In the genomic region with DNA sequence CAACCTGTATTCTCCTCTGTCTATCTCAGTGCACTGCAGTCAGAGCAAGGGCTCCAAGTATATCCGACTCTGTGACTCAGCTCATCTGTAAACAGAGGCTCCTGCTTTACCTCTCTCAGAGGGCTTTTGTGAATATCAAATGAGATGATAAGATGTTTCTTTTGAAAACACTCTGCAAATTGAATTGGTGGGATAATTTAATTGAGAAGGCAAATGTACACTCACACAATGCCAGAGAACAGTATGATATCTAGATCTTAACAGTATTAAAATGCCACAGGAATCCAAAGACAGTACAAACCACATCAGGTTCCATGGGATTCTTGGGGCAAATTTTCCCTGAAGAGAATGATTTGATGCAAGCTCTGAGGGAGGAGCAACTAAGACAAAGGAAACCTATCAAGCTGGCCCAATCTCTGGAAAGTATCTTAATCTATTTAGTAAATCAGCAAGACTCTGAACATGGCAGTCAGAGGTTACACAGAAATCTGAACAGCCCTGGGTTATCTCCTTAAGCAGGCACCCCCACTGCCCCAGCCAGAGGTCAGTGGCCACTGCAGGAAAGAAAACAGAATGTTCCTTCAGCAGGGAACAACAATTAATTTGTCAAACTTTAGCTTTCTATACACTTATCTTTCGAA, we compare ENCODE assay signal across 2 cellular contexts.
TF ChIP-seq lines count a peak whose summit lies in the region.

No MANE protein-coding gene starts in this region.

TF ChIP-seq in HEK293, 187 proteins besides CTCF, POLR2A, EP300 and RAD21 (continued from another document):
- TF ChIP-seq, protein P1, sequence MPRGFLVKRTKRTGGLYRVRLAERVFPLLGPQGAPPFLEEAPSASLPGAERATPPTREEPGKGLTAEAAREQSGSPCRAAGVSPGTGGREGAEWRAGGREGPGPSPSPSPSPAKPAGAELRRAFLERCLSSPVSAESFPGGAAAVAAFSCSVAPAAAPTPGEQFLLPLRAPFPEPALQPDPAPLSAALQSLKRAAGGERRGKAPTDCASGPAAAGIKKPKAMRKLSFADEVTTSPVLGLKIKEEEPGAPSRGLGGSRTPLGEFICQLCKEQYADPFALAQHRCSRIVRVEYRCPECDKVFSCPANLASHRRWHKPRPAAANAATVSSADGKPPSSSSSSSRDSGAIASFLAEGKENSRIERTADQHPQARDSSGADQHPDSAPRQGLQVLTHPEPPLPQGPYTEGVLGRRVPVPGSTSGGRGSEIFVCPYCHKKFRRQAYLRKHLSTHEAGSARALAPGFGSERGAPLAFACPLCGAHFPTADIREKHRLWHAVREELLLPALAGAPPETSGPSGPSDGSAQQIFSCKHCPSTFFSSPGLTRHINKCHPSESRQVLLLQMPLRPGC (tag by site-specific recombination; IDR thresholded peaks at IDR 0.05) = no peak
- TF ChIP-seq ZNF843 (tag by site-specific recombination; IDR thresholded peaks at IDR 0.05) = peak; percentile 22; the same call in 1 of the 2 replicates

TF ChIP-seq in SK-N-SH treated with all-trans-retinoic acid at 6 μM for 48 hours, 23 proteins besides CTCF, POLR2A, EP300 and RAD21 (continued from another document):
- TF ChIP-seq, protein P2, sequence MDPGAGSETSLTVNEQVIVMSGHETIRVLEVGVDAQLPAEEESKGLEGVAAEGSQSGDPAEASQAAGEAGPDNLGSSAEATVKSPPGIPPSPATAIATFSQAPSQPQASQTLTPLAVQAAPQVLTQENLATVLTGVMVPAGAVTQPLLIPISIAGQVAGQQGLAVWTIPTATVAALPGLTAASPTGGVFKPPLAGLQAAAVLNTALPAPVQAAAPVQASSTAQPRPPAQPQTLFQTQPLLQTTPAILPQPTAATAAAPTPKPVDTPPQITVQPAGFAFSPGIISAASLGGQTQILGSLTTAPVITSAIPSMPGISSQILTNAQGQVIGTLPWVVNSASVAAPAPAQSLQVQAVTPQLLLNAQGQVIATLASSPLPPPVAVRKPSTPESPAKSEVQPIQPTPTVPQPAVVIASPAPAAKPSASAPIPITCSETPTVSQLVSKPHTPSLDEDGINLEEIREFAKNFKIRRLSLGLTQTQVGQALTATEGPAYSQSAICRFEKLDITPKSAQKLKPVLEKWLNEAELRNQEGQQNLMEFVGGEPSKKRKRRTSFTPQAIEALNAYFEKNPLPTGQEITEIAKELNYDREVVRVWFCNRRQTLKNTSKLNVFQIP (CRISPR knock-in tag; IDR thresholded peaks at IDR 0.05; ENCODE audit: borderline replicate concordance, low read depth) = peak; percentile 90; the same call in 1 of the 2 replicates
- TF ChIP-seq ZFP3 (CRISPR knock-in tag; IDR thresholded peaks at IDR 0.05) (peak; percentile 99), ZFP30 (CRISPR knock-in tag; IDR thresholded peaks at IDR 0.05) (0 out of 2 replicates have a peak, but pooled peaks have one; percentile 34), TOX (CRISPR knock-in tag; IDR thresholded peaks at IDR 0.05; ENCODE audit: borderline replicate concordance) (no peak), PPARA (CRISPR knock-in tag; IDR thresholded peaks at IDR 0.05; ENCODE audit: borderline replicate concordance) (no peak), BACH2 (CRISPR knock-in tag; IDR thresholded peaks at IDR 0.05; ENCODE audit: borderline replicate concordance) (peak; percentile 88; the same call in 1 of the 2 replicates), ZNF565 (CRISPR knock-in tag; conservative IDR thresholded peaks at IDR 0.05; ENCODE audit: low read depth) (0 out of 2 replicates have a peak, but pooled peaks have one; percentile 58), RARB (CRISPR knock-in tag; IDR thresholded peaks at IDR 0.05) (no peak; the same call in 1 of the 2 replicates), GLIS3 (CRISPR knock-in tag; IDR thresholded peaks at IDR 0.05) (peak; percentile 59; the same call in 1 of the 2 replicates), SNAI2 (CRISPR knock-in tag; IDR thresholded peaks at IDR 0.05) (peak; percentile 95), OSR1 (CRISPR knock-in tag; IDR thresholded peaks at IDR 0.05) (no peak), ISL1 (CRISPR knock-in tag; IDR thresholded peaks at IDR 0.05) (peak; percentile 99), CSDC2 (CRISPR knock-in tag; IDR thresholded peaks at IDR 0.05) (no peak; the same call in 1 of the 2 replicates), ZNF70 (CRISPR knock-in tag; IDR thresholded peaks at IDR 0.05) (no peak; the same call in none of the 2 replicates), TCF4 (CRISPR knock-in tag; IDR thresholded peaks at IDR 0.05; ENCODE audit: borderline replicate concordance) (peak; percentile 97)
- TF ChIP-seq, protein P3, sequence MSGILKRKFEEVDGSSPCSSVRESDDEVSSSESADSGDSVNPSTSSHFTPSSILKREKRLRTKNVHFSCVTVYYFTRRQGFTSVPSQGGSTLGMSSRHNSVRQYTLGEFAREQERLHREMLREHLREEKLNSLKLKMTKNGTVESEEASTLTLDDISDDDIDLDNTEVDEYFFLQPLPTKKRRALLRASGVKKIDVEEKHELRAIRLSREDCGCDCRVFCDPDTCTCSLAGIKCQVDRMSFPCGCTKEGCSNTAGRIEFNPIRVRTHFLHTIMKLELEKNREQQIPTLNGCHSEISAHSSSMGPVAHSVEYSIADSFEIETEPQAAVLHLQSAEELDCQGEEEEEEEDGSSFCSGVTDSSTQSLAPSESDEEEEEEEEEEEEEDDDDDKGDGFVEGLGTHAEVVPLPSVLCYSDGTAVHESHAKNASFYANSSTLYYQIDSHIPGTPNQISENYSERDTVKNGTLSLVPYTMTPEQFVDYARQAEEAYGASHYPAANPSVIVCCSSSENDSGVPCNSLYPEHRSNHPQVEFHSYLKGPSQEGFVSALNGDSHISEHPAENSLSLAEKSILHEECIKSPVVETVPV (CRISPR knock-in tag; IDR thresholded peaks at IDR 0.05) = peak; percentile 98
- TF ChIP-seq, protein P4, sequence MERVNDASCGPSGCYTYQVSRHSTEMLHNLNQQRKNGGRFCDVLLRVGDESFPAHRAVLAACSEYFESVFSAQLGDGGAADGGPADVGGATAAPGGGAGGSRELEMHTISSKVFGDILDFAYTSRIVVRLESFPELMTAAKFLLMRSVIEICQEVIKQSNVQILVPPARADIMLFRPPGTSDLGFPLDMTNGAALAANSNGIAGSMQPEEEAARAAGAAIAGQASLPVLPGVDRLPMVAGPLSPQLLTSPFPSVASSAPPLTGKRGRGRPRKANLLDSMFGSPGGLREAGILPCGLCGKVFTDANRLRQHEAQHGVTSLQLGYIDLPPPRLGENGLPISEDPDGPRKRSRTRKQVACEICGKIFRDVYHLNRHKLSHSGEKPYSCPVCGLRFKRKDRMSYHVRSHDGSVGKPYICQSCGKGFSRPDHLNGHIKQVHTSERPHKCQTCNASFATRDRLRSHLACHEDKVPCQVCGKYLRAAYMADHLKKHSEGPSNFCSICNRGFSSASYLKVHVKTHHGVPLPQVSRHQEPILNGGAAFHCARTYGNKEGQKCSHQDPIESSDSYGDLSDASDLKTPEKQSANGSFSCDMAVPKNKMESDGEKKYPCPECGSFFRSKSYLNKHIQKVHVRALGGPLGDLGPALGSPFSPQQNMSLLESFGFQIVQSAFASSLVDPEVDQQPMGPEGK (CRISPR knock-in tag; IDR thresholded peaks at IDR 0.05; ENCODE audit: borderline replicate concordance) = peak; percentile 96
- TF ChIP-seq, protein P5, sequence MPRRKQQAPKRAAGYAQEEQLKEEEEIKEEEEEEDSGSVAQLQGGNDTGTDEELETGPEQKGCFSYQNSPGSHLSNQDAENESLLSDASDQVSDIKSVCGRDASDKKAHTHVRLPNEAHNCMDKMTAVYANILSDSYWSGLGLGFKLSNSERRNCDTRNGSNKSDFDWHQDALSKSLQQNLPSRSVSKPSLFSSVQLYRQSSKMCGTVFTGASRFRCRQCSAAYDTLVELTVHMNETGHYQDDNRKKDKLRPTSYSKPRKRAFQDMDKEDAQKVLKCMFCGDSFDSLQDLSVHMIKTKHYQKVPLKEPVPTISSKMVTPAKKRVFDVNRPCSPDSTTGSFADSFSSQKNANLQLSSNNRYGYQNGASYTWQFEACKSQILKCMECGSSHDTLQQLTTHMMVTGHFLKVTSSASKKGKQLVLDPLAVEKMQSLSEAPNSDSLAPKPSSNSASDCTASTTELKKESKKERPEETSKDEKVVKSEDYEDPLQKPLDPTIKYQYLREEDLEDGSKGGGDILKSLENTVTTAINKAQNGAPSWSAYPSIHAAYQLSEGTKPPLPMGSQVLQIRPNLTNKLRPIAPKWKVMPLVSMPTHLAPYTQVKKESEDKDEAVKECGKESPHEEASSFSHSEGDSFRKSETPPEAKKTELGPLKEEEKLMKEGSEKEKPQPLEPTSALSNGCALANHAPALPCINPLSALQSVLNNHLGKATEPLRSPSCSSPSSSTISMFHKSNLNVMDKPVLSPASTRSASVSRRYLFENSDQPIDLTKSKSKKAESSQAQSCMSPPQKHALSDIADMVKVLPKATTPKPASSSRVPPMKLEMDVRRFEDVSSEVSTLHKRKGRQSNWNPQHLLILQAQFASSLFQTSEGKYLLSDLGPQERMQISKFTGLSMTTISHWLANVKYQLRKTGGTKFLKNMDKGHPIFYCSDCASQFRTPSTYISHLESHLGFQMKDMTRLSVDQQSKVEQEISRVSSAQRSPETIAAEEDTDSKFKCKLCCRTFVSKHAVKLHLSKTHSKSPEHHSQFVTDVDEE (CRISPR knock-in tag; IDR thresholded peaks at IDR 0.05) = peak; percentile 93
